22 cellular contexts compared by ENCODE assay signal in genomic region chr7:139746652-139747051, GRCh38. TPM values are rescaled to one million over a fixed set of nuclear protein-coding genes. Genes with fewer than 3 reads are reported as not detected.
A peak's percentile ranks its signal among the peaks of the same experiment; 100 is the strongest.
DNase-seq lines count a peak whose midpoint lies in the region; ATAC-seq and TF ChIP-seq lines count a peak whose summit lies in the region.
"Had no signal": no experiment of that assay in that cellular context is flagged by ENCODE, and none has a peak within 500 bp of the region (broad histone marks: within the 10 kb centered on the region; RNA-seq: fewer than 3 reads in every experiment).

No MANE protein-coding gene starts in this region.

- no peak overlapping the region for H3K18ac ChIP-seq in neuronal stem cell (ENCODE audit: low read length)

- H2AFZ ChIP-seq in neural progenitor cell (replicated peaks) (no peak overlapping the region), neuronal stem cell (ENCODE audit: low read length) (no peak overlapping the region)
- H2AFZ ChIP-seq: PC-9 had no signal

- no peak overlapping the region for H3K4ac ChIP-seq in neuronal stem cell (ENCODE audit: low read length)

- peaks cover 2% of the 10 kb centered on the region for H3K36me3 Mint-ChIP-seq in stimulated activated naive CD8-positive, alpha-beta T cell treated with anti-CD3 and anti-CD28 coated beads, Interleukin-15, Interleukin-2, amounts not matched to agents 100 ng/mL and 50 ng/mL, for 24 hours (ENCODE audit: low read depth)
- peaks cover 2% of the 10 kb centered on the region for H3K36me3 Mint-ChIP-seq in neural progenitor cell

- H3K4me1 ChIP-seq in left ventricle myocardium inferior (peaks cover 97% of the 10 kb centered on the region), neural progenitor cell (peaks cover 25% of the 10 kb centered on the region), neuronal stem cell (ENCODE audit: control insufficient read depth in 2 of 2, insufficient read depth in 1 of 2, low read depth in 1 of 2, low read length in 2 of 2) (peaks cover 12 to 19% of the 10 kb centered on the region in 2 donors)

- H3K4me1 Mint-ChIP-seq in stimulated activated naive CD8-positive, alpha-beta T cell treated with anti-CD3 and anti-CD28 coated beads, Interleukin-15, Interleukin-2, amounts not matched to agents 100 ng/mL and 50 ng/mL, for 24 hours (ENCODE audit: low read depth), result peaks cover 63% of the 10 kb centered on the region
- H3K4me1 Mint-ChIP-seq in neural progenitor cell, result peaks cover 33% of the 10 kb centered on the region

- H4K91ac ChIP-seq in neuronal stem cell (ENCODE audit: low read depth, low read length, poor library complexity), result no peak overlapping the region

- H3K9ac ChIP-seq in neural progenitor cell, result no peak overlapping the region
- no peak overlapping the region for H3K9ac ChIP-seq in neuronal stem cell (ENCODE audit: low read depth, low read length, poor library complexity)

- peaks cover 3% of the 10 kb centered on the region for H3K79me1 ChIP-seq in neuronal stem cell (ENCODE audit: low read depth, low read length)

- peak overlapping the region; percentile 91 for H3K27ac ChIP-seq in left ventricle myocardium inferior (replicated peaks)
- no peak overlapping the region for H3K27ac ChIP-seq in neural progenitor cell
- H3K27ac ChIP-seq in neuronal stem cell (replicated peaks; ENCODE audit: low read length), result no peak overlapping the region
- H3K27ac ChIP-seq: esophagus muscularis mucosa, PC-9 had no signal

- H3K79me2 ChIP-seq in neural progenitor cell (ENCODE audit: low read depth), result peaks cover 76% of the 10 kb centered on the region

- ATAC-seq in stimulated activated naive CD8-positive, alpha-beta T cell treated with anti-CD3 and anti-CD28 coated beads, Interleukin-15, Interleukin-2, amounts not matched to agents 100 U/mL and 50 U/mL, for 24 hours, result no peak
- ATAC-seq: activated T-cell treated with anti-CD3 and anti-CD28 coated beads, Interleukin-2, amount 50 U/mL, for 72 hours had no signal

- H3K27me3 Mint-ChIP-seq in stimulated activated naive CD8-positive, alpha-beta T cell treated with anti-CD3 and anti-CD28 coated beads, Interleukin-15, Interleukin-2, amounts not matched to agents 100 ng/mL and 50 ng/mL, for 24 hours, result no peaks in the 10 kb centered on the region
- H3K27me3 Mint-ChIP-seq in neural progenitor cell (ENCODE audit: insufficient read depth, low read depth), result no peaks in the 10 kb centered on the region

- H3K27me3 ChIP-seq in left ventricle myocardium inferior (ENCODE audit: low read depth), result no peaks in the 10 kb centered on the region
- no peaks in the 10 kb centered on the region for H3K27me3 ChIP-seq in neural progenitor cell
- H3K27me3 ChIP-seq in neuronal stem cell (ENCODE audit: control insufficient read depth in 3 of 3, insufficient read depth in 3 of 3, low read depth in 1 of 3, low read length in 3 of 3), result no peaks in the 10 kb centered on the region
- H3K27me3 ChIP-seq: esophagus muscularis mucosa had no signal

- H3K23ac ChIP-seq in neuronal stem cell (ENCODE audit: low read depth, low read length, poor library complexity), result no peak overlapping the region

- H3K36me3 ChIP-seq in left ventricle myocardium inferior (no peaks in the 10 kb centered on the region), neural progenitor cell (no peaks in the 10 kb centered on the region), neuronal stem cell (replicated peaks in 1 of 2; ENCODE audit: control insufficient read depth in 2 of 2, insufficient read depth in 2 of 2, low read length in 2 of 2) (peaks cover 0 to 10% of the 10 kb centered on the region in 2 donors)
- H3K36me3 ChIP-seq: esophagus muscularis mucosa had no signal

- H4K20me1 ChIP-seq in neural progenitor cell (ENCODE audit: low read depth), result peaks cover 79% of the 10 kb centered on the region

- H2BK120ac ChIP-seq in neuronal stem cell (ENCODE audit: low read depth, low read length), result no peak overlapping the region

- no peak overlapping the region for H2BK15ac ChIP-seq in neuronal stem cell (ENCODE audit: low read length)

- no peak overlapping the region for H3K4me3 Mint-ChIP-seq in stimulated activated naive CD8-positive, alpha-beta T cell treated with anti-CD3 and anti-CD28 coated beads, Interleukin-15, Interleukin-2, amounts not matched to agents 100 ng/mL and 50 ng/mL, for 24 hours
- no peak overlapping the region for H3K4me3 Mint-ChIP-seq in neural progenitor cell
- H3K4me3 Mint-ChIP-seq: activated T-cell treated with anti-CD3 and anti-CD28 coated beads, Interleukin-2, amount 50 U/mL, for 72 hours; neural crest cell had no signal

- H3K4me3 ChIP-seq in left ventricle myocardium inferior (no peak overlapping the region), neural progenitor cell (no peak overlapping the region), neuronal stem cell (ENCODE audit: low read length in 2 of 2) (no peak overlapping the region)
- H3K4me3 ChIP-seq: esophagus muscularis mucosa, PC-9 had no signal

- no peak overlapping the region for H3K14ac ChIP-seq in neuronal stem cell (ENCODE audit: low read length)

- H2BK5ac ChIP-seq in neuronal stem cell (ENCODE audit: low read length), result no peak overlapping the region

- no CpG with 5 or more reads among the region's 8 CpGs for WGBS in neuronal stem cell (ENCODE audit: extremely low coverage in 2 of 2, insufficient read length in 2 of 2, insufficient replicate concordance in 1 of 2), 2 donors

- no peak overlapping the region for H2AK5ac ChIP-seq in neuronal stem cell (ENCODE audit: low read depth, low read length)

- H3K9me3 Mint-ChIP-seq in stimulated activated naive CD8-positive, alpha-beta T cell treated with anti-CD3 and anti-CD28 coated beads, Interleukin-15, Interleukin-2, amounts not matched to agents 100 ng/mL and 50 ng/mL, for 24 hours, result no peaks in the 10 kb centered on the region
- H3K9me3 Mint-ChIP-seq in neural progenitor cell, result no peaks in the 10 kb centered on the region
- H3K9me3 Mint-ChIP-seq: activated T-cell treated with anti-CD3 and anti-CD28 coated beads, Interleukin-2, amount 50 U/mL, for 72 hours; neural crest cell had no signal

- no peak for DNase-seq in stimulated activated naive CD8-positive, alpha-beta T cell treated with anti-CD3 and anti-CD28 coated beads, Interleukin-15, Interleukin-2, amounts not matched to agents 100 U/mL and 50 U/mL, for 24 hours
- DNase-seq in left ventricle myocardium inferior, result no peak
- no peak for DNase-seq in neural progenitor cell (ENCODE audit: low spot score)
- DNase-seq in Ammon's horn (ENCODE audit: low spot score), result no peak
- DNase-seq in neuronal stem cell (ENCODE audit: low spot score), result no peak
- DNase-seq in NCI-H748 treated with DMSO at 0.1 percent for 48 hours (lab: John Stamatoyannopoulos, UW), result no peak
- DNase-seq in activated effector memory CD4-positive, alpha-beta T cell treated with anti-CD3 and anti-CD28 coated beads, Interleukin-2, amount 50 U/mL, for 16 hours, result no peak
- DNase-seq: activated naive CD4-positive, alpha-beta T cell treated with anti-CD3 and anti-CD28 coated beads, Interleukin-2, amount 50 U/mL, for 16 hours; activated T-cell treated with anti-CD3 and anti-CD28 coated beads, Interleukin-2, amount 50 U/mL, for 72 hours; anterior cingulate cortex; C1 segment of cervical spinal cord; effector memory CD4-positive, alpha-beta T cell; EL; kidney glomerular epithelial cell; midbrain; NCI-H1105 treated with DMSO at 0.1 percent for 48 hours; NCI-H2081; PC-9; SIG-M5 had no signal

- intact Hi-C loops in left ventricle myocardium inferior (cut with micrococcal nuclease), result no loop called here

- H3K4me2 ChIP-seq in neural progenitor cell (peak overlapping the region; percentile 33), neuronal stem cell (ENCODE audit: insufficient read depth, low read length, poor library complexity, severe bottlenecking) (no peak overlapping the region)
- H3K4me2 ChIP-seq: PC-9 had no signal

- H3K9me3 ChIP-seq in left ventricle myocardium inferior (replicated peaks), result no peaks in the 10 kb centered on the region
- no peaks in the 10 kb centered on the region for H3K9me3 ChIP-seq in neural progenitor cell (ENCODE audit: low read depth)
- H3K9me3 ChIP-seq in neuronal stem cell (replicated peaks in 1 of 2; ENCODE audit: control insufficient read depth in 2 of 2, insufficient read depth in 1 of 2, low read depth in 1 of 2, low read length in 2 of 2), result no peaks in the 10 kb centered on the region
- H3K9me3 ChIP-seq: esophagus muscularis mucosa had no signal

- H4K8ac ChIP-seq in neuronal stem cell (ENCODE audit: low read depth, low read length), result no peak overlapping the region

- TF ChIP-seq CTCF in left ventricle myocardium inferior (IDR thresholded peaks at IDR 0.05; ENCODE audit: borderline replicate concordance), result no peak
- TF ChIP-seq CTCF in neural progenitor cell (IDR thresholded peaks at IDR 0.05), result no peak

- H3K27ac Mint-ChIP-seq in stimulated activated naive CD8-positive, alpha-beta T cell treated with anti-CD3 and anti-CD28 coated beads, Interleukin-15, Interleukin-2, amounts not matched to agents 100 ng/mL and 50 ng/mL, for 24 hours, result peak overlapping the region; percentile 57
- H3K27ac Mint-ChIP-seq in neural progenitor cell, result peak overlapping the region; percentile 22
- H3K27ac Mint-ChIP-seq: activated T-cell treated with anti-CD3 and anti-CD28 coated beads, Interleukin-2, amount 50 U/mL, for 72 hours had no signal

- peaks cover 28% of the 10 kb centered on the region for H3F3A ChIP-seq in neural progenitor cell (ENCODE audit: low read depth)

- no peak overlapping the region for H2BK12ac ChIP-seq in neuronal stem cell (ENCODE audit: low read length)

RNA-seq across cellular contexts. Expression of gene HIPK2, which starts 31.1 kb away (rescaled TPM):
- 127 TPM for total RNA-seq in left ventricle myocardium inferior
- total RNA-seq in neural progenitor cell (ENCODE audit: low replicate concordance), result 12.8 and 14.2 TPM in 2 replicates
- polyA plus RNA-seq in neuronal stem cell (2013, experiment 1 of 2), result 23.0 TPM
- polyA plus RNA-seq in neuronal stem cell (2013, experiment 2 of 2), result 24.8 TPM
